Comparison of ENCODE assay signal across 1 cellular context in the genomic region with DNA sequence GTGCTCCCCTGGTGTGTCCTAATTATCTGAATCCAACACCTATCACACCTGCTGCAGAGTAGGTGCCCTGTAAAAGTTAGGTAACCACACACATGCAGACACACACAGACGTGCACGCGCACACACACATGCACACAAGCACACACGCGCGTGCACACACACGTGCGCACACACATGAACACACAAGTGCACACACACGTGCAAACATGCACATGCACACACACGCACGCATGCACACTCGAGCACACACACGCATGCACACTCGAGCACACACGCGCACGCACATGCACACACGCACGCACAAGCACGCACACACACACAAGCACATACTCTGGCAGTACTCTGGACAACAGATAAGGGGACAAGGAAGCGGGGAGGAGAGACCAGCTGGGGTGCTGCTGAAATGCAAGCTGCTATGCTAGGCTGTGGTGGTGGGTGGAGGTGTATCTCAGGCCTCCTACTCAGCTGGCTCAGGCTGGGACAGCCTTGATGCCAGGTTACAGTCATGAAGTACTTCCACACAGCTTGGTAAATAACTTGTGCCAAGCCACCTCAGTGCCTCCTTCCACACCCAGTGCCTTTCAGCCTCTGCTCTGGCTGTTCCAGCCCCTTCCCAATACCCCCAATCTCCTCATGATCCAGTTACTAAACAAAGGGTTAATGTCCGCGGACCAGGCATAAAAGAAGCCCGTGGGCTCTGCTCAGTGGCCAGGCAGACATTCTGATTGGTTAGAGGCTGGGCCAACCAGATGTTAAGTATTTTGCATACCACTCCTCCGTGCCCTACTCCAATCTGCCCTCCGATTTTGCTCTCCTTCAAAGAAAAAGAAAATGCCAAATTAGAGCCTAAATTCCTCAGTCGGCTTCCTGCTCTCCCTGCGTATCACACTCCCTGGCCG.
A peak's percentile ranks its signal among the peaks of the same experiment; 100 is the strongest.
TF ChIP-seq lines count a peak whose summit lies in the region.

No MANE protein-coding gene starts in this region.

TF ChIP-seq in HEK293, 187 proteins besides CTCF, POLR2A, EP300 and RAD21 (continued from another document):
- TF ChIP-seq PATZ1 (tag by site-specific recombination; IDR thresholded peaks at IDR 0.05): no peak
- no peak for TF ChIP-seq ZNF670 (tag by site-specific recombination; IDR thresholded peaks at IDR 0.05; ENCODE audit: low read depth)
- 0 out of 2 replicates have a peak, but pooled peaks have one; percentile 25 for TF ChIP-seq ZFHX2 (tag by site-specific recombination; conservative IDR thresholded peaks at IDR 0.05)
- no peak for TF ChIP-seq ELK4 (IDR thresholded peaks at IDR 0.05; ENCODE audit: borderline replicate concordance, low read depth, low read length)
- TF ChIP-seq ZNF548 (tag by site-specific recombination; IDR thresholded peaks at IDR 0.05): no peak
- peak; percentile 89 for TF ChIP-seq ZSCAN4 (tag by site-specific recombination; IDR thresholded peaks at IDR 0.05)
- no peak for TF ChIP-seq RBAK (tag by site-specific recombination; IDR thresholded peaks at IDR 0.05)
- TF ChIP-seq ZNF394 (tag by site-specific recombination; IDR thresholded peaks at IDR 0.05; ENCODE audit: borderline replicate concordance): no peak
- TF ChIP-seq, protein P1, sequence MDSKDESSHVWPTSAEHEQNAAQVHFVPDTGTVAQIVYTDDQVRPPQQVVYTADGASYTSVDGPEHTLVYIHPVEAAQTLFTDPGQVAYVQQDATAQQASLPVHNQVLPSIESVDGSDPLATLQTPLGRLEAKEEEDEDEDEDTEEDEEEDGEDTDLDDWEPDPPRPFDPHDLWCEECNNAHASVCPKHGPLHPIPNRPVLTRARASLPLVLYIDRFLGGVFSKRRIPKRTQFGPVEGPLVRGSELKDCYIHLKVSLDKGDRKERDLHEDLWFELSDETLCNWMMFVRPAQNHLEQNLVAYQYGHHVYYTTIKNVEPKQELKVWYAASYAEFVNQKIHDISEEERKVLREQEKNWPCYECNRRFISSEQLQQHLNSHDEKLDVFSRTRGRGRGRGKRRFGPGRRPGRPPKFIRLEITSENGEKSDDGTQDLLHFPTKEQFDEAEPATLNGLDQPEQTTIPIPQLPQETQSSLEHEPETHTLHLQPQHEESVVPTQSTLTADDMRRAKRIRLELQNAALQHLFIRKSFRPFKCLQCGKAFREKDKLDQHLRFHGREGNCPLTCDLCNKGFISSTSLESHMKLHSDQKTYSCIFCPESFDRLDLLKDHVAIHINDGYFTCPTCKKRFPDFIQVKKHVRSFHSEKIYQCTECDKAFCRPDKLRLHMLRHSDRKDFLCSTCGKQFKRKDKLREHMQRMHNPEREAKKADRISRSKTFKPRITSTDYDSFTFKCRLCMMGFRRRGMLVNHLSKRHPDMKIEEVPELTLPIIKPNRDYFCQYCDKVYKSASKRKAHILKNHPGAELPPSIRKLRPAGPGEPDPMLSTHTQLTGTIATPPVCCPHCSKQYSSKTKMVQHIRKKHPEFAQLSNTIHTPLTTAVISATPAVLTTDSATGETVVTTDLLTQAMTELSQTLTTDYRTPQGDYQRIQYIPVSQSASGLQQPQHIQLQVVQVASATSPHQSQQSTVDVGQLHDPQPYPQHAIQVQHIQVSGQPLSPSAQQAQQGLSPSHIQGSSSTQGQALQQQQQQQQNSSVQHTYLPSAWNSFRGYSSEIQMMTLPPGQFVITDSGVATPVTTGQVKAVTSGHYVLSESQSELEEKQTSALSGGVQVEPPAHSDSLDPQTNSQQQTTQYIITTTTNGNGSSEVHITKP (tag by site-specific recombination; IDR thresholded peaks at IDR 0.05): no peak
